ENCODE assay signal across 10 cellular contexts in genomic region chr14:34355584-34356266, GRCh38.
DNase-seq lines count a peak whose midpoint lies in the region; ATAC-seq and TF ChIP-seq lines count a peak whose summit lies in the region.
"Had no signal": no experiment of that assay in that cellular context is flagged by ENCODE, and none has a peak within 500 bp of the region (broad histone marks: within the 10 kb centered on the region; RNA-seq: fewer than 3 reads in every experiment).

No MANE protein-coding gene starts in this region.

- DNase-seq in AG04450 (ENCODE audit: low read depth, low spot score) = peak; percentile 38
- DNase-seq in MV-4-11 (lab: John Stamatoyannopoulos, UW) = peak; percentile 29
- peak; percentile 87 to 93 for DNase-seq in cardiac fibroblast (ENCODE audit: low read depth in 2 of 2)
- peak; percentile 42 for DNase-seq in kidney glomerular epithelial cell (lab: John Stamatoyannopoulos, UW)
- no peak for DNase-seq in testis
- no peak for DNase-seq in central memory CD4-positive, alpha-beta T cell
- DNase-seq in activated CD8-positive, alpha-beta T cell treated with anti-CD3 and anti-CD28 coated beads, Interleukin-2, amount 10 ng/mL, durations not matched to agents 7 days and 5 days = no peak
- DNase-seq in mesendoderm = no peak
- DNase-seq: activated naive CD4-positive, alpha-beta T cell treated with anti-CD3 and anti-CD28 coated beads, Interleukin-2, amount 50 U/mL, for 16 hours had no signal

- no peak for TF ChIP-seq POLR2A in testis (IDR thresholded peaks at IDR 0.05)

- H3K27ac Mint-ChIP-seq in activated CD8-positive, alpha-beta T cell treated with anti-CD3 and anti-CD28 coated beads, Interleukin-2, amount 10 ng/mL, durations not matched to agents 7 days and 5 days = no peak overlapping the region

- intact Hi-C loops in testis (cut with DNase I; ENCODE audit: low total_unique reads) = no loop called here

- CTCF ChIA-PET in AG04450 (lab: Charles Lee) = interaction anchor here (1.6 to 4.5 kb wide), 3 partner anchors 10 to 32 kb away, joined by 3 to 30 read pairs (median 4); no protein-coding TSS in a partner anchor
- CTCF ChIA-PET in activated CD8-positive, alpha-beta T cell treated with anti-CD3 and anti-CD28 coated beads, Interleukin-2, amount 10 ng/mL, durations not matched to agents 7 days and 5 days (lab: Charles Lee) = no interaction called here

- no peak overlapping the region for H2AK5ac ChIP-seq in mesendoderm (ENCODE audit: low read length)

- H3K56ac ChIP-seq in mesendoderm (ENCODE audit: low read length) = no peak overlapping the region

- H3K9me3 Mint-ChIP-seq in activated CD8-positive, alpha-beta T cell treated with anti-CD3 and anti-CD28 coated beads, Interleukin-2, amount 10 ng/mL, durations not matched to agents 7 days and 5 days (ENCODE audit: insufficient read depth) = no peaks in the 10 kb centered on the region

- no peak overlapping the region for H4K5ac ChIP-seq in mesendoderm (ENCODE audit: low read length)

- no peaks in the 10 kb centered on the region for H3K4me1 Mint-ChIP-seq in activated CD8-positive, alpha-beta T cell treated with anti-CD3 and anti-CD28 coated beads, Interleukin-2, amount 10 ng/mL, durations not matched to agents 7 days and 5 days (ENCODE audit: low read depth)

- WGBS in testis, 2 donors = 84 to 90% methylated on average over 2 of the region's 2 CpGs
- WGBS in mesendoderm (ENCODE audit: extremely low coverage, insufficient coverage, low lambda C conversion rate) = no CpG with 5 or more reads among the region's 2 CpGs

- H3K36me3 Mint-ChIP-seq in activated CD8-positive, alpha-beta T cell treated with anti-CD3 and anti-CD28 coated beads, Interleukin-2, amount 10 ng/mL, durations not matched to agents 7 days and 5 days (ENCODE audit: low read depth) = no peaks in the 10 kb centered on the region

- H3K27me3 Mint-ChIP-seq in activated CD8-positive, alpha-beta T cell treated with anti-CD3 and anti-CD28 coated beads, Interleukin-2, amount 10 ng/mL, durations not matched to agents 7 days and 5 days (ENCODE audit: low read depth) = no peaks in the 10 kb centered on the region

- no peak overlapping the region for H4K8ac ChIP-seq in mesendoderm (ENCODE audit: low read depth, low read length)

- H3K36me3 ChIP-seq in testis (ENCODE audit: low read depth, missing control alignments) (no peaks in the 10 kb centered on the region), mesendoderm (ENCODE audit: control insufficient read depth, insufficient read depth, low read length) (no peaks in the 10 kb centered on the region)

- H3K27me3 ChIP-seq in AG04450 (ENCODE audit: control insufficient read depth, insufficient read depth, low read length) = no peaks in the 10 kb centered on the region
- H3K27me3 ChIP-seq in testis = no peaks in the 10 kb centered on the region
- no peaks in the 10 kb centered on the region for H3K27me3 ChIP-seq in mesendoderm (ENCODE audit: insufficient read depth, low read length, poor library complexity)

- no peak overlapping the region for H2BK120ac ChIP-seq in mesendoderm (ENCODE audit: low read depth, low read length)

- H3K79me2 ChIP-seq in mesendoderm (ENCODE audit: control insufficient read depth, insufficient read depth, low read length) = no peaks in the 10 kb centered on the region

- TF ChIP-seq CTCF in AG04450 (IDR thresholded peaks at IDR 0.05; ENCODE audit: low read depth, low read length) (no peak), cardiac fibroblast (IDR thresholded peaks at IDR 0.05; ENCODE audit: low read depth, low read length) (no peak), testis (IDR thresholded peaks at IDR 0.05) (no peak)

- H3K4ac ChIP-seq in mesendoderm (ENCODE audit: low read depth, low read length) = no peak overlapping the region

- H2BK15ac ChIP-seq in mesendoderm (replicated peaks; ENCODE audit: low read depth) = no peak overlapping the region

- no peak overlapping the region for H2BK5ac ChIP-seq in mesendoderm (ENCODE audit: low read length)

- H3K4me1 ChIP-seq in testis (no peaks in the 10 kb centered on the region), mesendoderm (ENCODE audit: control insufficient read depth, low read depth, low read length) (peaks cover 6% of the 10 kb centered on the region)

- H3K27ac ChIP-seq in AG04450 (ENCODE audit: low read depth, low read length) (peak overlapping the region; percentile 39), testis (no peak overlapping the region), mesendoderm (ENCODE audit: low read depth, low read length) (no peak overlapping the region)
- H3K27ac ChIP-seq: C4-2B had no signal

- no peak overlapping the region for H3K9ac ChIP-seq in mesendoderm (ENCODE audit: low read length)

- no peak overlapping the region for H3K18ac ChIP-seq in mesendoderm (ENCODE audit: low read length)

- POLR2A ChIA-PET in AG04450 (lab: Yijun Ruan, JAX) = no interaction called here
- POLR2A ChIA-PET in activated CD8-positive, alpha-beta T cell treated with anti-CD3 and anti-CD28 coated beads, Interleukin-2, amount 10 ng/mL, durations not matched to agents 7 days and 5 days (lab: Charles Lee) = interaction anchor here (1.0 kb wide), 1 partner anchor 9 kb away, joined by 3 read pairs; no protein-coding TSS in a partner anchor

- H3K9me3 ChIP-seq in AG04450 (ENCODE audit: control insufficient read depth, insufficient read depth, low read length) (no peaks in the 10 kb centered on the region), testis (no peaks in the 10 kb centered on the region)

- H3K4me3 Mint-ChIP-seq in activated CD8-positive, alpha-beta T cell treated with anti-CD3 and anti-CD28 coated beads, Interleukin-2, amount 10 ng/mL, durations not matched to agents 7 days and 5 days = no peak overlapping the region

- no peak for ATAC-seq in activated CD8-positive, alpha-beta T cell treated with anti-CD3 and anti-CD28 coated beads, Interleukin-2, amount 10 ng/mL, durations not matched to agents 7 days and 5 days

- H3K4me2 ChIP-seq in mesendoderm (ENCODE audit: low read length) = no peak overlapping the region

- H3K4me3 ChIP-seq in AG04450 (ENCODE audit: low read depth, low read length) = no peak overlapping the region
- H3K4me3 ChIP-seq in cardiac fibroblast (replicated peaks in 1 of 2; ENCODE audit: low read depth in 2 of 2, low read length in 2 of 2) = no peak overlapping the region
- no peak overlapping the region for H3K4me3 ChIP-seq in testis
- H3K4me3 ChIP-seq in mesendoderm (ENCODE audit: low read length) = no peak overlapping the region

- H3K79me1 ChIP-seq in mesendoderm (ENCODE audit: low read length) = no peaks in the 10 kb centered on the region

- no peak overlapping the region for H3K23ac ChIP-seq in mesendoderm (ENCODE audit: low read length)

Comparison
In these comparisons a context has a peak if more than half of its experiments do, and no peak if none do; other contexts are left out.
1. DNase-seq: peak in AG04450 (single experiment), MV-4-11 (single experiment), cardiac fibroblast (2 of 2) and kidney glomerular epithelial cell (single experiment); none in testis (single experiment), central memory CD4-positive, alpha-beta T cell (single experiment), activated CD8-positive, alpha-beta T cell treated with anti-CD3 and anti-CD28 coated beads, Interleukin-2, amount 10 ng/mL, durations not matched to agents 7 days and 5 days (single experiment) and mesendoderm (single experiment).